ENCODE assay signal across 8 cellular contexts in the genomic region with DNA sequence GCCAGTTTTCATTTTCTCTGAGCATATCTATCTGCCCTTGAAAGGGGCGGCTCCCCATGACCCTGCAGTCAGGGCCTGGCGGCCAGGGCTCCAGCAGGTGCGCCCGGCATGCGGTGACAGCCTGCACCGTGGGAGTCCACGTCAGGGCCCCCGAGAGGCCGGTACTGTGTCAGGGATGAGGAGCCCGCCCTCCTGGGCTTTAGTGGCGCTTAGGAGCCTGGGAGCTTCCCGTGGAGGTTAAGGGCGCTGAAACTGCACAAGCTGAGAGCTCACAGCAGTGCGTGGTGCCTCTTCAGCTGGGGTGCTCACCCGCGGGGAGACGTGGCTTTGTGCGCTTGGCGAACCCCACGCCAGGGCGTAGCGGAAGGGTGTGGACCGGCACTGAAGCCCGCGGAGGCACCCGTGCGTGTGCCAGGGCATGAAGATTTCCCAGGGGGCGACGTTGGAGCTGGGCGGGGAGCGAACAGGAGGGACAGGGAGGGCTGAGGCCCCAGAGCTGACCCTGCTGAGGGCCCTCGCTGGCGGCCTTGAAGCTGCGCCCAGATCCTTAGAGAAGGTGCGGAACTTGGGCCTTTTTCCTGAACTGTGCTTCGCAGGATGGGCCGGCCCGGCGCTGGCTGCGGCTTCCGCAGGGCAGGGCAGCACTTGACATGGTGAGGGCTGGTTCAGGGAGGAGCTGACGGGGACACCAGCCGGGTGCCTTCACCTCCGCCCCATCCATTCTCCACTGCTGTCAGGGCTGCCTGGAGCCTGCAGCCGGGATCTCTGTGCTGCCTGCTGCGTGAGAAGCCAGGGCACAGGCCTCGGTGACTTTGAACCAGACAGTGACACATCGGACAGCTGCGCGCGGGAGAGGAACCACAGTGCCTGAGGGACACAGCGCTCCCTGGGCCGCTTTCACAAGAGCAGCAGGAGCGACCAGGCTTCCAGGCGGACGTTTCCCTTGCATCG. TPM values are rescaled to one million over a fixed set of nuclear protein-coding genes. Genes with fewer than 3 reads are reported as not detected.
DNase-seq lines count a peak whose midpoint lies in the region; ATAC-seq and TF ChIP-seq lines count a peak whose summit lies in the region.

No MANE protein-coding gene starts in this region.

- no peaks in the 10 kb centered on the region for H4K20me1 ChIP-seq in MM.1S (ENCODE audit: insufficient read depth, low read length)

- no peaks in the 10 kb centered on the region for H3K36me3 ChIP-seq in MM.1S (replicated peaks; ENCODE audit: insufficient read depth, low read length)
- no peaks in the 10 kb centered on the region for H3K36me3 ChIP-seq in esophagus squamous epithelium
- no peaks in the 10 kb centered on the region for H3K36me3 ChIP-seq in neutrophil

- H3K9ac ChIP-seq in MM.1S (ENCODE audit: low read length), result peak overlapping the region; percentile 77

- peaks cover 4% of the 10 kb centered on the region for H3K79me2 ChIP-seq in MM.1S (ENCODE audit: low read length)

- peak overlapping the region; percentile 93 for H3K4me2 ChIP-seq in MM.1S (ENCODE audit: low read depth, low read length)

- H3K4me3 ChIP-seq in MM.1S (ENCODE audit: low read length) (peak overlapping the region; percentile 80), esophagus squamous epithelium (peak overlapping the region; percentile 43 to 66 (median 51)), neutrophil (ENCODE audit: low read depth in 1 of 2, low read length in 1 of 2) (peak overlapping the region; percentile 51 to 67)

- H3K27me3 ChIP-seq in MM.1S (replicated peaks; ENCODE audit: insufficient read depth, low read length), result 0 out of 2 replicates have a peak, but pooled peaks cover 7% of the 10 kb centered on the region
- peaks cover 0 to 7% (median 0%) of the 10 kb centered on the region in 4 donors for H3K27me3 ChIP-seq in esophagus squamous epithelium
- peaks cover 15% of the 10 kb centered on the region for H3K27me3 ChIP-seq in neutrophil

- H3K9me2 ChIP-seq in MM.1S (replicated peaks; ENCODE audit: insufficient read depth, low read length), result no peaks in the 10 kb centered on the region

- peaks cover 23% of the 10 kb centered on the region for H3F3A ChIP-seq in MM.1S (ENCODE audit: insufficient read depth, low read length)

- H3K9me3 ChIP-seq in MM.1S (replicated peaks; ENCODE audit: insufficient read depth, low read length) (no peaks in the 10 kb centered on the region), esophagus squamous epithelium (no peaks in the 10 kb centered on the region), neutrophil (no peaks in the 10 kb centered on the region)

- TF ChIP-seq CTCF in GM13976 (IDR thresholded peaks at IDR 0.05; ENCODE audit: borderline replicate concordance, control extremely low read depth, extremely low read depth, insufficient read depth, missing control alignments), result no peak
- no peak for TF ChIP-seq CTCF in MM.1S (IDR thresholded peaks at IDR 0.05; ENCODE audit: low read length)
- TF ChIP-seq CTCF in esophagus squamous epithelium (IDR thresholded peaks at IDR 0.05), result peak in 1 of 6 experiments; percentile 3
- no peak for TF ChIP-seq CTCF in neutrophil (IDR thresholded peaks at IDR 0.05)

- WGBS in esophagus squamous epithelium, 2 donors, result 10% methylated on average over 14 of the region's 57 CpGs; no CpG with 5 or more reads in 1 of the 2 donors

- peak; percentile 60 for DNase-seq in GM13976 (ENCODE audit: low spot score)
- peak; percentile 38 for DNase-seq in MM.1S
- peak in 2 of 3 experiments; percentile 11 to 15 for DNase-seq in activated CD8-positive, alpha-beta memory T cell treated with anti-CD3 and anti-CD28 coated beads for 48 hours (ENCODE audit: low read depth in 2 of 3, low spot score in 2 of 3)
- no peak for DNase-seq in esophagus squamous epithelium (lab: John Stamatoyannopoulos, UW)
- DNase-seq in NCI-H774 (lab: John Stamatoyannopoulos, UW), result no peak

- in situ Hi-C loops in GM13976 (cut with MboI; ENCODE audit: low sequenced_read_pairs, unreplicated experiment), result no loop called here

- ATAC-seq in HG03175 (IDR thresholded peaks at IDR 0.05; ENCODE audit: unreplicated experiment) (no peak), HG02938 (IDR thresholded peaks at IDR 0.05; ENCODE audit: unreplicated experiment) (no peak)

- H3K27ac ChIP-seq in MM.1S (ENCODE audit: low read length) (peak overlapping the region; percentile 57; the same call in 1 of the 2 replicates), esophagus squamous epithelium (peak overlapping the region; percentile 66 to 86 (median 74)), neutrophil (peak overlapping the region; percentile 78)

- TF ChIP-seq POLR2A in esophagus squamous epithelium (IDR thresholded peaks at IDR 0.05), result no peak

- intact Hi-C loops in esophagus squamous epithelium (cut with DNase I), result no loop called here

- peaks cover 16% of the 10 kb centered on the region for H3K4me1 ChIP-seq in MM.1S (ENCODE audit: low read length)
- peaks cover 18 to 41% (median 28%) of the 10 kb centered on the region in 3 donors for H3K4me1 ChIP-seq in esophagus squamous epithelium
- H3K4me1 ChIP-seq in neutrophil (ENCODE audit: control insufficient read depth in 1 of 2, insufficient read depth in 1 of 2, low read depth in 1 of 2, low read length in 1 of 2), result peaks cover 46 to 63% of the 10 kb centered on the region in 2 experiments

- peak overlapping the region; percentile 90 for H2AFZ ChIP-seq in MM.1S (ENCODE audit: low read length)

RNA-seq across cellular contexts. Expression of a gene that starts 32.9 kb away (rescaled TPM):
- not detected for total RNA-seq in esophagus squamous epithelium

RNA-seq across cellular contexts. Expression of a gene that starts 33.0 kb away (rescaled TPM):
- 100 to 1,000 TPM in 1 of 4 donors, 10 to 100 TPM in 3; 37.5 to 119 (median 48.7) TPM for total RNA-seq in esophagus squamous epithelium

Comparison
In these comparisons a context has a peak if more than half of its experiments do, and no peak if none do; other contexts are left out.
1. DNase-seq: peak in GM13976 (single experiment), MM.1S (single experiment) and activated CD8-positive, alpha-beta memory T cell treated with anti-CD3 and anti-CD28 coated beads for 48 hours (2 of 3); none in esophagus squamous epithelium (single experiment) and NCI-H774 (single experiment).
2. Peak in every context shown above with its lines, with median percentiles within 50 percentile points of each other: H3K27ac ChIP-seq and H3K4me3 ChIP-seq.